ENCODE assay signal across 16 cellular contexts in genomic region chrX:19563746-19564145, GRCh38. TPM values are rescaled to one million over a fixed set of nuclear protein-coding genes. Genes with fewer than 3 reads are reported as not detected.
DNase-seq lines count a peak whose midpoint lies in the region; ATAC-seq and TF ChIP-seq lines count a peak whose summit lies in the region.
"Had no signal": no experiment of that assay in that cellular context is flagged by ENCODE, and none has a peak within 500 bp of the region (broad histone marks: within the 10 kb centered on the region; RNA-seq: fewer than 3 reads in every experiment).

No MANE protein-coding gene starts in this region.

- no TSS peak for BruUV-seq in mammary epithelial cell (replicated peaks; lab: Mats Ljungman, UMichigan)

- dilution Hi-C loops in mammary epithelial cell (cut with HindIII; ENCODE audit: low sequenced_read_pairs): no loop called here

- peak; percentile 48 for DNase-seq in activated CD4-positive, alpha-beta T cell treated with anti-CD3 and anti-CD28 coated beads for 36 hours
- no peak for DNase-seq in activated CD4-positive, alpha-beta T cell treated with anti-CD3 and anti-CD28 coated beads, Interleukin-2, amount 10 ng/mL, durations not matched to agents 7 days and 5 days
- DNase-seq in activated naive CD8-positive, alpha-beta T cell treated with anti-CD3 and anti-CD28 coated beads, Interleukin-2, amount 50 U/mL, for 24 hours: no peak
- DNase-seq in NCI-H187 (lab: John Stamatoyannopoulos, UW) (no peak), RWPE1 (ENCODE audit: low spot score) (no peak), mammary epithelial cell (no peak)
- DNase-seq: foreskin fibroblast, islet precursor cell, NCI-H226 had no signal

- no peak overlapping the region for H2AFZ ChIP-seq in mammary epithelial cell (ENCODE audit: low read depth, low read length)

- peaks cover 2% of the 10 kb centered on the region for H3K36me3 ChIP-seq in mammary epithelial cell (ENCODE audit: insufficient read depth, low read length)

- in situ Hi-C loops in mammary epithelial cell (cut with MboI; ENCODE audit: low sequenced_read_pairs in 2 of 2): no loop called here

- H3K4me3 ChIP-seq in mammary epithelial cell (replicated peaks in 1 of 3; ENCODE audit: insufficient read depth in 1 of 3, low read depth in 2 of 3, low read length in 3 of 3): no peak overlapping the region

- no peaks in the 10 kb centered on the region for H3K4me1 ChIP-seq in mammary epithelial cell (ENCODE audit: insufficient read depth, low read length)

- POLR2A ChIA-PET in activated CD4-positive, alpha-beta T cell treated with anti-CD3 and anti-CD28 coated beads for 36 hours (lab: Charles Lee): no interaction called here
- POLR2A ChIA-PET in activated CD4-positive, alpha-beta T cell treated with anti-CD3 and anti-CD28 coated beads, Interleukin-2, amount 10 ng/mL, durations not matched to agents 7 days and 5 days (lab: Charles Lee): no interaction called here
- POLR2A ChIA-PET in RWPE1 (lab: Yijun Ruan, JAX; ENCODE audit: low non-redundant PET): no interaction called here

- TF ChIP-seq CTCF in RWPE1 (conservative IDR thresholded peaks at IDR 0.05; ENCODE audit: low read depth) (no peak), mammary epithelial cell (conservative IDR thresholded peaks at IDR 0.05 in 1 of 2, IDR thresholded peaks at IDR 0.05 in 1 of 2; ENCODE audit: extremely low read depth in 1 of 2, insufficient read depth in 1 of 2, low read depth in 1 of 2, low read length in 2 of 2) (no peak)

- H4K20me1 ChIP-seq in mammary epithelial cell (ENCODE audit: insufficient read depth, low read length): no peaks in the 10 kb centered on the region

- H3K9me3 ChIP-seq in mammary epithelial cell (replicated peaks; ENCODE audit: insufficient read depth, low read length): no peaks in the 10 kb centered on the region

- WGBS in mammary epithelial cell (ENCODE audit: low coverage, missing lambda C conversion rate): 74% methylated on average over 6 of the region's 6 CpGs

- no peak overlapping the region for H3K9ac ChIP-seq in mammary epithelial cell (ENCODE audit: insufficient read depth, low read length)

- peak; percentile 12 for ATAC-seq in activated CD4-positive, alpha-beta T cell treated with anti-CD3 and anti-CD28 coated beads for 36 hours
- ATAC-seq in GM21381 (IDR thresholded peaks at IDR 0.05; ENCODE audit: unreplicated experiment) (peak; percentile 33), HG03280 (IDR thresholded peaks at IDR 0.05; ENCODE audit: unreplicated experiment) (peak; percentile 22)
- no peak for ATAC-seq in activated naive CD8-positive, alpha-beta T cell treated with anti-CD3 and anti-CD28 coated beads, Interleukin-2, amount 50 U/mL, for 24 hours
- ATAC-seq: Right ventricle myocardium inferior had no signal

- no peak overlapping the region for H3K27ac ChIP-seq in RWPE1
- H3K27ac ChIP-seq in mammary epithelial cell (ENCODE audit: insufficient read depth, low read depth, low read length): no peak overlapping the region
- H3K27ac ChIP-seq: VCaP had no signal

- no peak overlapping the region for H3K4me3 Mint-ChIP-seq in activated CD4-positive, alpha-beta T cell treated with anti-CD3 and anti-CD28 coated beads for 36 hours
- H3K4me3 Mint-ChIP-seq in activated CD4-positive, alpha-beta T cell treated with anti-CD3 and anti-CD28 coated beads, Interleukin-2, amount 10 ng/mL, durations not matched to agents 7 days and 5 days: no peak overlapping the region
- H3K4me3 Mint-ChIP-seq in activated naive CD8-positive, alpha-beta T cell treated with anti-CD3 and anti-CD28 coated beads, Interleukin-2, amount 50 U/mL, for 24 hours: no peak overlapping the region
- H3K4me3 Mint-ChIP-seq: activated naive CD4-positive, alpha-beta T cell treated with anti-CD3 and anti-CD28 coated beads, Interleukin-2, amount 50 U/mL, for 24 hours; dendritic cell treated with granulocyte-macrophage colony-stimulating factor and Interleukin-4, amounts not matched to agents 40 ng/mL and 50 ng/mL, for 4 days; nephron had no signal

- intact Hi-C loops in activated CD4-positive, alpha-beta T cell treated with anti-CD3 and anti-CD28 coated beads for 36 hours (cut with DNase I, micrococcal nuclease): no loop called here
- intact Hi-C loops in mammary epithelial cell (cut with micrococcal nuclease): no loop called here

- peaks cover 20% of the 10 kb centered on the region for H3K36me3 Mint-ChIP-seq in activated CD4-positive, alpha-beta T cell treated with anti-CD3 and anti-CD28 coated beads for 36 hours (ENCODE audit: low read depth)
- peaks cover 20% of the 10 kb centered on the region for H3K36me3 Mint-ChIP-seq in activated CD4-positive, alpha-beta T cell treated with anti-CD3 and anti-CD28 coated beads, Interleukin-2, amount 10 ng/mL, durations not matched to agents 7 days and 5 days (ENCODE audit: low read depth)
- peaks cover 19% of the 10 kb centered on the region for H3K36me3 Mint-ChIP-seq in activated naive CD8-positive, alpha-beta T cell treated with anti-CD3 and anti-CD28 coated beads, Interleukin-2, amount 50 U/mL, for 24 hours (ENCODE audit: low read depth)

- peaks cover 8% of the 10 kb centered on the region for H3K79me2 ChIP-seq in mammary epithelial cell (ENCODE audit: insufficient read depth, low read length)

- no peaks in the 10 kb centered on the region for H3K27me3 ChIP-seq in mammary epithelial cell (ENCODE audit: insufficient read depth, low read length)

- peak overlapping the region; percentile 58 for H3K27ac Mint-ChIP-seq in activated CD4-positive, alpha-beta T cell treated with anti-CD3 and anti-CD28 coated beads for 36 hours
- H3K27ac Mint-ChIP-seq in activated CD4-positive, alpha-beta T cell treated with anti-CD3 and anti-CD28 coated beads, Interleukin-2, amount 10 ng/mL, durations not matched to agents 7 days and 5 days: no peak overlapping the region
- peak overlapping the region; percentile 39 for H3K27ac Mint-ChIP-seq in activated naive CD8-positive, alpha-beta T cell treated with anti-CD3 and anti-CD28 coated beads, Interleukin-2, amount 50 U/mL, for 24 hours
- H3K27ac Mint-ChIP-seq: dendritic cell treated with granulocyte-macrophage colony-stimulating factor and Interleukin-4, amounts not matched to agents 40 ng/mL and 50 ng/mL, for 4 days; nephron had no signal

- H3K4me1 Mint-ChIP-seq in activated CD4-positive, alpha-beta T cell treated with anti-CD3 and anti-CD28 coated beads for 36 hours: peaks cover 47% of the 10 kb centered on the region
- H3K4me1 Mint-ChIP-seq in activated CD4-positive, alpha-beta T cell treated with anti-CD3 and anti-CD28 coated beads, Interleukin-2, amount 10 ng/mL, durations not matched to agents 7 days and 5 days: peaks cover 27% of the 10 kb centered on the region
- peaks cover 57% of the 10 kb centered on the region for H3K4me1 Mint-ChIP-seq in activated naive CD8-positive, alpha-beta T cell treated with anti-CD3 and anti-CD28 coated beads, Interleukin-2, amount 50 U/mL, for 24 hours

- H3K9me3 Mint-ChIP-seq in activated CD4-positive, alpha-beta T cell treated with anti-CD3 and anti-CD28 coated beads for 36 hours (ENCODE audit: low read depth): no peaks in the 10 kb centered on the region
- no peaks in the 10 kb centered on the region for H3K9me3 Mint-ChIP-seq in activated CD4-positive, alpha-beta T cell treated with anti-CD3 and anti-CD28 coated beads, Interleukin-2, amount 10 ng/mL, durations not matched to agents 7 days and 5 days
- no peaks in the 10 kb centered on the region for H3K9me3 Mint-ChIP-seq in activated naive CD8-positive, alpha-beta T cell treated with anti-CD3 and anti-CD28 coated beads, Interleukin-2, amount 50 U/mL, for 24 hours
- H3K9me3 Mint-ChIP-seq: activated naive CD4-positive, alpha-beta T cell treated with anti-CD3 and anti-CD28 coated beads, Interleukin-2, amount 50 U/mL, for 24 hours; dendritic cell treated with granulocyte-macrophage colony-stimulating factor and Interleukin-4, amounts not matched to agents 40 ng/mL and 50 ng/mL, for 4 days had no signal

- H3K4me2 ChIP-seq in mammary epithelial cell (ENCODE audit: insufficient read depth, low read depth, low read length): no peak overlapping the region

- CTCF ChIA-PET in activated CD4-positive, alpha-beta T cell treated with anti-CD3 and anti-CD28 coated beads for 36 hours (lab: Charles Lee): no interaction called here
- CTCF ChIA-PET in activated CD4-positive, alpha-beta T cell treated with anti-CD3 and anti-CD28 coated beads, Interleukin-2, amount 10 ng/mL, durations not matched to agents 7 days and 5 days (lab: Charles Lee): interaction anchor here (0.6 kb wide), 1 partner anchor 39 kb away, joined by 3 read pairs; no protein-coding TSS in a partner anchor
- CTCF ChIA-PET in RWPE1 (lab: Yijun Ruan, JAX) (no interaction called here), mammary epithelial cell (lab: Charles Lee; ENCODE audit: low non-redundant PET) (no interaction called here)

- no peaks in the 10 kb centered on the region for H3K27me3 Mint-ChIP-seq in activated CD4-positive, alpha-beta T cell treated with anti-CD3 and anti-CD28 coated beads for 36 hours
- no peaks in the 10 kb centered on the region for H3K27me3 Mint-ChIP-seq in activated CD4-positive, alpha-beta T cell treated with anti-CD3 and anti-CD28 coated beads, Interleukin-2, amount 10 ng/mL, durations not matched to agents 7 days and 5 days
- H3K27me3 Mint-ChIP-seq in activated naive CD8-positive, alpha-beta T cell treated with anti-CD3 and anti-CD28 coated beads, Interleukin-2, amount 50 U/mL, for 24 hours: no peaks in the 10 kb centered on the region
- H3K27me3 Mint-ChIP-seq: activated naive CD4-positive, alpha-beta T cell treated with anti-CD3 and anti-CD28 coated beads, Interleukin-2, amount 50 U/mL, for 24 hours; dendritic cell treated with granulocyte-macrophage colony-stimulating factor and Interleukin-4, amounts not matched to agents 40 ng/mL and 50 ng/mL, for 4 days had no signal

RNA-seq across cellular contexts. Expression of gene MAP3K15, which starts 48.4 kb away (rescaled TPM):
- total RNA-seq in activated CD4-positive, alpha-beta T cell treated with anti-CD3 and anti-CD28 coated beads for 36 hours: 1 to 10 TPM; 1.0 to 1.2 TPM
- under 1 TPM; 0.07 to 0.23 TPM for total RNA-seq in activated CD4-positive, alpha-beta T cell treated with anti-CD3 and anti-CD28 coated beads, Interleukin-2, amount 10 ng/mL, durations not matched to agents 7 days and 5 days
- under 1 TPM in 1 of 2 donors, not detected in 1; under 0.01 TPM for total RNA-seq in mammary epithelial cell
- 0.05 TPM for polyA plus RNA-seq in mammary epithelial cell
- not detected for polyA minus RNA-seq in mammary epithelial cell
- total RNA-seq: Right ventricle myocardium inferior had no signal
